Comparison of ENCODE assay signal across 9 cellular contexts in the genomic region with DNA sequence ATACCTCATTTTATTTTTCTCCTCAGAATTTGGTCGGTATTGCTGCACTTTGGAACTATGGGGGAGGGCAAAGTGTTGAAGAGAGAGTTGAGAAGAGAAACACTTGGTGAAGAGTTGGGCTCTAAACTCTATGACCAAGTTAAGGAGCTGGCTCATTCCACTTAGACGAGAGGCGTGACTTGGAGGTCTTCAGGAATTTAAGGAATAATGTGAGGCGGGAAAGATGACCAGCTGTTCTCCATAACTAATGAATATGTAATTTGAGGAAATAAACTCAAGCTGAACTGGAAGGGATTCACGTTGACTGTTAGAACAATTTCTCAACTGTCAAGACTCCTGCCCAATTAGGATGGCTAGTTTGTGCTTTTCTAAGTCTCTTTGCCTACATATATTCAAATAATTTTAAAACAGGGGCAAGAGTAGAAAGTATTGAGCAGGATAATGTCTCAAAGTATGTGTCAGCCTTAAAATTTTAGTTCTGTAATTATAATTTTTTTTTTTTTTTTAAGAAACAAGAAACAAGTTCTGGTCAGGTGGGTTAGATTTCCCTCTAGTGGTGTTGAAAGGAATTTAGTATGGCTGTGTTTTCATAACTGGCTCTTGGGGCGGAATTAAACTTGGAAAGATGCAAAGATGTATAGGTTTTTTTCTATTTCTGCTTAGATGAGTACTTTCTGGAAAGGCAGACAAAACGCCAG. TPM values are rescaled to one million over a fixed set of nuclear protein-coding genes. Genes with fewer than 3 reads are reported as not detected.
DNase-seq lines count a peak whose midpoint lies in the region; ATAC-seq and TF ChIP-seq lines count a peak whose summit lies in the region.
"Had no signal": no experiment of that assay in that cellular context is flagged by ENCODE, and none has a peak within 500 bp of the region (broad histone marks: within the 10 kb centered on the region; RNA-seq: fewer than 3 reads in every experiment).

No MANE protein-coding gene starts in this region.

- peak; percentile 10 for DNase-seq in GM10266 (ENCODE audit: extremely low spot score)
- DNase-seq in NCI-H69 (lab: John Stamatoyannopoulos, UW) = peak; percentile 12
- no peak for DNase-seq in esophagus muscularis mucosa (ENCODE audit: extremely low spot score)
- no peak for DNase-seq in effector memory CD8-positive, alpha-beta T cell
- no peak for DNase-seq in head of caudate nucleus
- DNase-seq in SHP77 (lab: John Stamatoyannopoulos, UW) = no peak

- H3K4me3 ChIP-seq in esophagus muscularis mucosa (no peak overlapping the region), neutrophil (ENCODE audit: low read depth in 1 of 2, low read length in 1 of 2) (peak overlapping the region in 1 of 2 experiments; percentile 12)

- ATAC-seq in effector memory CD8-positive, alpha-beta T cell (replicated peaks) = no peak
- no peak for ATAC-seq in HG03520 (IDR thresholded peaks at IDR 0.05; ENCODE audit: unreplicated experiment)

- H3K36me3 ChIP-seq in esophagus muscularis mucosa (peaks cover 7 to 47% (median 11%) of the 10 kb centered on the region in 4 donors), neutrophil (no peaks in the 10 kb centered on the region)

- peaks cover 5 to 11% of the 10 kb centered on the region in 2 donors for H3K27me3 Mint-ChIP-seq in effector memory CD8-positive, alpha-beta T cell

- H3K4me1 ChIP-seq in esophagus muscularis mucosa (peaks cover 27 to 68% (median 60%) of the 10 kb centered on the region in 4 donors), neutrophil (ENCODE audit: control insufficient read depth in 1 of 2, insufficient read depth in 1 of 2, low read depth in 1 of 2, low read length in 1 of 2) (peaks cover 17 to 27% of the 10 kb centered on the region in 2 experiments)

- TF ChIP-seq EP300 in esophagus muscularis mucosa (IDR thresholded peaks at IDR 0.05) = no peak

- no peak overlapping the region for H3K27ac Mint-ChIP-seq in effector memory CD8-positive, alpha-beta T cell

- TF ChIP-seq POLR2A in esophagus muscularis mucosa (IDR thresholded peaks at IDR 0.05; ENCODE audit: low read depth) = no peak

- H3K36me3 Mint-ChIP-seq in effector memory CD8-positive, alpha-beta T cell (ENCODE audit: insufficient read depth) = no peaks in the 10 kb centered on the region

- H3K27me3 ChIP-seq in esophagus muscularis mucosa (no peaks in the 10 kb centered on the region), neutrophil (no peaks in the 10 kb centered on the region)

- no peaks in the 10 kb centered on the region for H3K9me3 Mint-ChIP-seq in effector memory CD8-positive, alpha-beta T cell

- H3K27ac ChIP-seq in esophagus muscularis mucosa (replicated peaks in 1 of 4) (peak overlapping the region; percentile 85 to 89 (median 88)), neutrophil (peak overlapping the region; percentile 90)

- TF ChIP-seq CTCF in GM10266 (IDR thresholded peaks at IDR 0.05; ENCODE audit: control insufficient read depth, insufficient read depth, low read depth, missing control alignments) = peak; percentile 42
- peak; percentile 79 to 84 (median 79) for TF ChIP-seq CTCF in esophagus muscularis mucosa (IDR thresholded peaks at IDR 0.05)
- peak; percentile 29 for TF ChIP-seq CTCF in neutrophil (IDR thresholded peaks at IDR 0.05)

- H3K4me3 Mint-ChIP-seq in effector memory CD8-positive, alpha-beta T cell = no peak overlapping the region

- H3K9me3 ChIP-seq in esophagus muscularis mucosa (no peaks in the 10 kb centered on the region), neutrophil (no peaks in the 10 kb centered on the region)

- 28% methylated on average over 7 of the region's 7 CpGs for WGBS in esophagus muscularis mucosa

- H3K4me1 Mint-ChIP-seq in effector memory CD8-positive, alpha-beta T cell (ENCODE audit: low read depth in 2 of 2) = no peaks in the 10 kb centered on the region

- intact Hi-C loops in esophagus muscularis mucosa (cut with DNase I) (no loop called here), head of caudate nucleus (cut with DNase I) (no loop called here)

RNA-seq across cellular contexts. Expression of gene TMEM252, which starts 33.4 kb away (rescaled TPM):
- total RNA-seq in esophagus muscularis mucosa = under 1 TPM in 1 of 4 donors, not detected in 3; 0.34 TPM
- total RNA-seq: mononuclear cell had no signal

Comparison
In these comparisons a context has a peak if more than half of its experiments do, and no peak if none do; other contexts are left out.
1. DNase-seq: peak in GM10266 (single experiment) and NCI-H69 (single experiment); none in esophagus muscularis mucosa (single experiment), effector memory CD8-positive, alpha-beta T cell (0 of 3), head of caudate nucleus (0 of 42) and SHP77 (0 of 2).
2. CTCF ChIP-seq: peak in every context shown above with its lines; median percentile 79 in esophagus muscularis mucosa; 42 in GM10266; 29 in neutrophil.